In genomic region chr17:32265192-32265895, GRCh38 we compare ENCODE assay signal across 8 cellular contexts. TPM values are rescaled to one million over a fixed set of nuclear protein-coding genes. Genes with fewer than 3 reads are reported as not detected.
DNase-seq lines count a peak whose midpoint lies in the region; ATAC-seq lines count a peak whose summit lies in the region.

Gene RHBDL3 (plus strand): TSS chr17:32265832. CDS start chr17:32266190, 358 bp downstream.

- peaks cover 67% of the 10 kb centered on the region for H3K27me3 Mint-ChIP-seq in CD4-positive, CD25-positive, alpha-beta regulatory T cell

- peaks cover 0 to 37% (median 15%) of the 10 kb centered on the region in 4 donors for H3K4me1 Mint-ChIP-seq in CD4-positive, CD25-positive, alpha-beta regulatory T cell

- peaks cover 21% of the 10 kb centered on the region for H3K4me1 ChIP-seq in CD4-positive, CD25-positive, alpha-beta regulatory T cell (ENCODE audit: control insufficient read depth, insufficient read depth, low read length, poor library complexity, severe bottlenecking)
- peaks cover 25% of the 10 kb centered on the region for H3K4me1 ChIP-seq in HUES48 (ENCODE audit: control insufficient read depth, insufficient read depth, low read length)

- H3K27me3 ChIP-seq in CD4-positive, CD25-positive, alpha-beta regulatory T cell (ENCODE audit: control insufficient read depth, insufficient read depth, low read length) = peaks cover 40% of the 10 kb centered on the region
- peaks cover 55% of the 10 kb centered on the region for H3K27me3 ChIP-seq in HUES48 (ENCODE audit: control insufficient read depth, insufficient read depth, low read length)

- ATAC-seq in CD4-positive, CD25-positive, alpha-beta regulatory T cell (ENCODE audit: low read depth in 2 of 2) = peak in 1 of 2 donors; percentile 7
- no peak for ATAC-seq in stimulated activated naive CD8-positive, alpha-beta T cell treated with anti-CD3 and anti-CD28 coated beads, Interleukin-15, Interleukin-2, amounts not matched to agents 100 U/mL and 50 U/mL, for 24 hours
- ATAC-seq in HG03378 (IDR thresholded peaks at IDR 0.05; ENCODE audit: unreplicated experiment) (no peak), HG03280 (IDR thresholded peaks at IDR 0.05; ENCODE audit: unreplicated experiment) (no peak)

- H3K9me3 Mint-ChIP-seq in CD4-positive, CD25-positive, alpha-beta regulatory T cell = peaks cover 0 to 2% (median 0%) of the 10 kb centered on the region in 7 donors

- peak within 1 kb of the TSS; percentile 79 to 93 (median 84) for H3K4me3 Mint-ChIP-seq in CD4-positive, CD25-positive, alpha-beta regulatory T cell

- no peaks in the 10 kb centered on the region for H3K9me3 ChIP-seq in CD4-positive, CD25-positive, alpha-beta regulatory T cell (ENCODE audit: control insufficient read depth in 2 of 2, low read length in 2 of 2)
- H3K9me3 ChIP-seq in HUES48 (ENCODE audit: control insufficient read depth, insufficient read depth, low read length) = no peaks in the 10 kb centered on the region

- H3K27ac Mint-ChIP-seq in CD4-positive, CD25-positive, alpha-beta regulatory T cell = no peak within 1 kb of the TSS

- no peak within 1 kb of the TSS; the same call in 1 of the 2 replicates for H3K9ac ChIP-seq in HUES48 (ENCODE audit: low read depth, low read length)

- no peak within 1 kb of the TSS for H3K4me3 ChIP-seq in CD4-positive, CD25-positive, alpha-beta regulatory T cell (ENCODE audit: low read depth, low read length)
- peak within 1 kb of the TSS; percentile 68 for H3K4me3 ChIP-seq in HUES48 (ENCODE audit: low read depth, low read length)

- no peak for DNase-seq in CD4-positive, CD25-positive, alpha-beta regulatory T cell
- DNase-seq in astrocyte of the hippocampus (ENCODE audit: low read depth, low spot score) = peak; percentile 41
- peak; percentile 73 for DNase-seq in iPS-NIHi11 (ENCODE audit: low spot score)
- DNase-seq in stimulated activated naive CD8-positive, alpha-beta T cell treated with anti-CD3 and anti-CD28 coated beads, Interleukin-15, Interleukin-2, amounts not matched to agents 100 U/mL and 50 U/mL, for 24 hours = peak; percentile 20
- DNase-seq in epidermal melanocyte (ENCODE audit: insufficient read length, low spot score) = no peak

- H3K36me3 Mint-ChIP-seq in CD4-positive, CD25-positive, alpha-beta regulatory T cell = peaks cover 8% of the 10 kb centered on the region

- no peak within 1 kb of the TSS for H3K27ac ChIP-seq in CD4-positive, CD25-positive, alpha-beta regulatory T cell (ENCODE audit: insufficient read depth, low read length, poor library complexity, severe bottlenecking)
- H3K27ac ChIP-seq in HUES48 (ENCODE audit: low read depth, low read length) = no peak within 1 kb of the TSS

- no peaks in the 10 kb centered on the region for H3K36me3 ChIP-seq in CD4-positive, CD25-positive, alpha-beta regulatory T cell (ENCODE audit: control insufficient read depth, insufficient read depth, low read length)
- no peaks in the 10 kb centered on the region for H3K36me3 ChIP-seq in HUES48 (ENCODE audit: control insufficient read depth, insufficient read depth, low read length)

RNA-seq across cellular contexts. Expression of gene RHBDL3, which starts in this region (rescaled TPM):
- not detected for total RNA-seq in CD4-positive, CD25-positive, alpha-beta regulatory T cell
- not detected for polyA plus RNA-seq in CD4-positive, CD25-positive, alpha-beta regulatory T cell

Comparison
In these comparisons a context has a peak if more than half of its experiments do, and no peak if none do; other contexts are left out.
1. DNase-seq: peak in astrocyte of the hippocampus (single experiment), iPS-NIHi11 (single experiment) and stimulated activated naive CD8-positive, alpha-beta T cell treated with anti-CD3 and anti-CD28 coated beads, Interleukin-15, Interleukin-2, amounts not matched to agents 100 U/mL and 50 U/mL, for 24 hours (single experiment); none in CD4-positive, CD25-positive, alpha-beta regulatory T cell (0 of 3) and epidermal melanocyte (single experiment).